In the genomic region with DNA sequence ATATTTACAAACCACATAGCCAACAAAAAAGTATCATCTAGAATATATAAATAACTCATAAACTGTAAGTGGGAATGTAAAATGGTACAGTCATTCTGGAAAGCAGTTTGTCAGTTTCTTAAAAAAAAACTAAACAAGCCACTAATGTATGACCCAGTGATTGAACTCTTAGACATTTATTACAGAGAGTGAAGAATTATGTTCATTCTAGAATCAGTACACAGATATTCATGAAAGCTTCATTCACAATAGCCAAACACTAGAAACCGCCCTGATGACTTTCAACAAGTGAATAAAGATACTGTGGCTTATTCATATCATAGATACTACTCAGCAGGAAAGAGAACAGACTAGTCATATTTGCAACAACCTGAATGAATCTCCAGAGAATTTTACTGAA, we compare ENCODE assay signal across 14 cellular contexts.
"Had no signal": no experiment of that assay in that cellular context is flagged by ENCODE, and none has a peak within 500 bp of the region (broad histone marks: within the 10 kb centered on the region; RNA-seq: fewer than 3 reads in every experiment).

No MANE protein-coding gene starts in this region.

- DNase-seq: activated naive CD8-positive, alpha-beta T cell treated with anti-CD3 and anti-CD28 coated beads, Interleukin-2, amount 10 ng/mL, durations not matched to agents 7 days and 5 days; aorta; endodermal cell; erythroblast; hippocampal formation; nephron progenitor cell; right cardiac atrium; stimulated activated CD4-positive, alpha-beta T cell treated with anti-CD3 and anti-CD28 coated beads, Interleukin-4, amount 100 ng/mL, for 4 hours; stimulated activated CD8-positive, alpha-beta memory T cell treated with anti-CD3 and anti-CD28 coated beads, Interleukin-4, amount 100 ng/mL, for 48 hours; stimulated activated naive CD4-positive, alpha-beta T cell treated with Interleukin-2 at 50 U/mL for 16 hours; T-cell; T1000; upper lobe of left lung had no signal

- H3K4me3 ChIP-seq: smooth muscle cell, upper lobe of left lung had no signal
